Comparison of ENCODE assay signal across 1 cellular context in the genomic region with DNA sequence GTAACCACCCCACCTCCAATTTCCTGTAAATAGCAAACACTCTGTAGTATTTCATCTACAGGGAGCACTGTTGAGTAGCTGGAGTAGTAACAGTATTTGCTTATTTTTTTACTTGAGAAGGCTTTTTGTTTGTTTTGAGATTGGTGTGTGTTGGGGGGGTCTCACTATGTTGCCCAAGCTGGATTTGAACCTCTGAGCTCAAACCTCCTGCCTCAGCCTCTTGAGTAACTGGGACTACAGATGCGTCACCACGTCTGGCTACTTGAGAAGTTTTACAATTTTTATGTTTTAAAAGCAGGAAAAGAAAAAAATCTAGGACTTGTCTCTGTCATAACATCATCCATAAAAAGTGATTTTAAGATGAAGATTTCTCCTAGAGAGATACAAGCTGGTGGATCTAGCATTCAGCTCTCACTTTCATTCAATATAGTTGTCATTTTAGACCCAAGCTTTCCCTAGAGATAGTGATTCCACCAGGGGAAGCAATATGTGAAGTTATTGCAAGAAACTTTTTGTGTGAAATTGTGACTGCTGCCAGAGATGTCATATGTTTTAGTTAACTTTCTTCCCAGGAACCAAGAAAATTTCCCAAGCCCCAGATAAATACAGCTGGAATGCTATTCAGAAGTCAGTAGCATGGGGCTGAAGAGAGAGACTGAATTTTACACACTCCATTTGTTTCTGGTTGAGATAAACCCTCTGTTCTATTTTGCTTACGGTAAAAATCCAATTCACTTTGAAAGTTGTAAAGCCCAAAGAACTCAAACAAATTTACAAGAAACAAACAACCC.
TF ChIP-seq lines count a peak whose summit lies in the region.

No MANE protein-coding gene starts in this region.

TF ChIP-seq in IMR-90, 13 proteins besides CTCF, POLR2A, EP300 and RAD21:
- TF ChIP-seq MXI1 (IDR thresholded peaks at IDR 0.05; ENCODE audit: borderline replicate concordance, low read depth, low read length), result no peak
- TF ChIP-seq CEBPB (IDR thresholded peaks at IDR 0.05; ENCODE audit: low read depth, low read length), result no peak
- no peak for TF ChIP-seq RCOR1 (IDR thresholded peaks at IDR 0.05; ENCODE audit: insufficient replicate concordance, low read length)
- TF ChIP-seq RFX5 (IDR thresholded peaks at IDR 0.05; ENCODE audit: low read depth, low read length), result no peak
- TF ChIP-seq SMC3 (IDR thresholded peaks at IDR 0.05; ENCODE audit: low read depth, low read length), result no peak
- TF ChIP-seq, protein P1, sequence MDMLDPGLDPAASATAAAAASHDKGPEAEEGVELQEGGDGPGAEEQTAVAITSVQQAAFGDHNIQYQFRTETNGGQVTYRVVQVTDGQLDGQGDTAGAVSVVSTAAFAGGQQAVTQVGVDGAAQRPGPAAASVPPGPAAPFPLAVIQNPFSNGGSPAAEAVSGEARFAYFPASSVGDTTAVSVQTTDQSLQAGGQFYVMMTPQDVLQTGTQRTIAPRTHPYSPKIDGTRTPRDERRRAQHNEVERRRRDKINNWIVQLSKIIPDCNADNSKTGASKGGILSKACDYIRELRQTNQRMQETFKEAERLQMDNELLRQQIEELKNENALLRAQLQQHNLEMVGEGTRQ (IDR thresholded peaks at IDR 0.05; ENCODE audit: low read depth, low read length), result no peak
- no peak for TF ChIP-seq CHD1 (IDR thresholded peaks at IDR 0.05; ENCODE audit: low read depth, low read length)
- TF ChIP-seq NFE2L2 (IDR thresholded peaks at IDR 0.05; ENCODE audit: low read depth, low read length), result no peak
- no peak for TF ChIP-seq BHLHE40 (IDR thresholded peaks at IDR 0.05; ENCODE audit: low read depth, low read length)
- no peak for TF ChIP-seq MAFK (IDR thresholded peaks at IDR 0.05; ENCODE audit: low read depth, low read length)
- TF ChIP-seq MAZ (IDR thresholded peaks at IDR 0.05; ENCODE audit: borderline replicate concordance, low read depth, low read length), result no peak
- no peak for TF ChIP-seq FOS (IDR thresholded peaks at IDR 0.05; ENCODE audit: low read depth, low read length)
TF ChIP-seq in IMR-90: peak in this region for 0.
